1 cellular context compared by ENCODE assay signal in the genomic region with DNA sequence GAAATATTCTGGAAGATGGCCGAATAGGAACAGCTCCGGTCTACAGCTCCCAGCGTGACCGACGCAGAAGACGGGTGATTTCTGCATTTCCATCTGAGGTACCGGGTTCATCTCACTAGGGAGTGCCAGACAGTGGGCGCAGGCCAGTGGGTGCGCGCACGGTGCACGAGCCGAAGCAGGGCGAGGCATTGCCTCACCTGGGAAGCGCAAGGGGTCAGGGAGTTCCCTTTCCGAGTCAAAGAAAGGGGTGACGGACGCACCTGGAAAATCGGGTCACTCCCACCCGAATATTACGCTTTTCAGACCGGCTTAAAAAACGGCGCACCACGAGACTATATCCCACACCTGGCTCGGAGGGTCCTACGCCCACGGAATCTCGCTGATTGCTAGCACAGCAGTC. TPM values are rescaled to one million over a fixed set of nuclear protein-coding genes. Genes with fewer than 3 reads are reported as not detected.
"Had no signal": no experiment of that assay in that cellular context is flagged by ENCODE, and none has a peak within 500 bp of the region (broad histone marks: within the 10 kb centered on the region; RNA-seq: fewer than 3 reads in every experiment).

No MANE protein-coding gene starts in this region.

RNA-seq across cellular contexts. Expression of a gene that starts 36.0 kb away (rescaled TPM):
- total RNA-seq: HepG2 had no signal
- polyA plus RNA-seq: HepG2 had no signal
